ENCODE assay signal across 1 cellular context in the genomic region with DNA sequence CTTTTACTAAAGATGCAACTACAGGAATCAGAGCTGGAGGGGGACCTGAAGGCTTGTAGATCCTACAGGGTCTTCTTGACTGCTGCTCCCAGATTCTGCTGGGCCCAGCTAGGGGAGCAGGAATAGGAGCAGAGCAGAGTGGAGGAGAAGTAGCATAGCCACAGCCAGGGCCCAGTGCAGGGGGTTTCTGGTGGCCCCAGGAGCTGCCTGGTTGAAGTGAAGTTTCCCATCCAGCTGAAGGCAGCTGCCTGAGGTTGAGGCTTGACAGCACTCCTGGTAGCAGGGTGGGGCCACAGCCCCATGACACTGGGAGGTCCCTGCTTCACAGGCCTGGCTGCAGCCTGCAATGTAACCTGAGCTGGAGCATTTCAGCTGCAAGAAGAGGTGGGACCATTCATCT.
TF ChIP-seq lines count a peak whose summit lies in the region.

No MANE protein-coding gene starts in this region.

TF ChIP-seq in IMR-90, 13 proteins besides CTCF, POLR2A, EP300 and RAD21:
- no peak for TF ChIP-seq MAZ (IDR thresholded peaks at IDR 0.05; ENCODE audit: borderline replicate concordance, low read depth, low read length)
- no peak for TF ChIP-seq RCOR1 (IDR thresholded peaks at IDR 0.05; ENCODE audit: insufficient replicate concordance, low read length)
- no peak for TF ChIP-seq SMC3 (IDR thresholded peaks at IDR 0.05; ENCODE audit: low read depth, low read length)
- no peak for TF ChIP-seq FOS (IDR thresholded peaks at IDR 0.05; ENCODE audit: low read depth, low read length)
- TF ChIP-seq MXI1 (IDR thresholded peaks at IDR 0.05; ENCODE audit: borderline replicate concordance, low read depth, low read length) = no peak
- no peak for TF ChIP-seq NFE2L2 (IDR thresholded peaks at IDR 0.05; ENCODE audit: low read depth, low read length)
- no peak for TF ChIP-seq CHD1 (IDR thresholded peaks at IDR 0.05; ENCODE audit: low read depth, low read length)
- no peak for TF ChIP-seq RFX5 (IDR thresholded peaks at IDR 0.05; ENCODE audit: low read depth, low read length)
- no peak for TF ChIP-seq BHLHE40 (IDR thresholded peaks at IDR 0.05; ENCODE audit: low read depth, low read length)
- TF ChIP-seq, protein P1, sequence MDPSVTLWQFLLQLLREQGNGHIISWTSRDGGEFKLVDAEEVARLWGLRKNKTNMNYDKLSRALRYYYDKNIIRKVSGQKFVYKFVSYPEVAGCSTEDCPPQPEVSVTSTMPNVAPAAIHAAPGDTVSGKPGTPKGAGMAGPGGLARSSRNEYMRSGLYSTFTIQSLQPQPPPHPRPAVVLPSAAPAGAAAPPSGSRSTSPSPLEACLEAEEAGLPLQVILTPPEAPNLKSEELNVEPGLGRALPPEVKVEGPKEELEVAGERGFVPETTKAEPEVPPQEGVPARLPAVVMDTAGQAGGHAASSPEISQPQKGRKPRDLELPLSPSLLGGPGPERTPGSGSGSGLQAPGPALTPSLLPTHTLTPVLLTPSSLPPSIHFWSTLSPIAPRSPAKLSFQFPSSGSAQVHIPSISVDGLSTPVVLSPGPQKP (IDR thresholded peaks at IDR 0.05; ENCODE audit: borderline replicate concordance, low read depth, low read length) = no peak
- TF ChIP-seq MAFK (IDR thresholded peaks at IDR 0.05; ENCODE audit: low read depth, low read length) = no peak
- no peak for TF ChIP-seq CEBPB (IDR thresholded peaks at IDR 0.05; ENCODE audit: low read depth, low read length)
- TF ChIP-seq USF2 (IDR thresholded peaks at IDR 0.05; ENCODE audit: low read depth, low read length) = no peak
